Comparison of ENCODE assay signal across 2 cellular contexts in genomic region chr1:19636749-19637148, GRCh38. TPM values are rescaled to one million over a fixed set of nuclear protein-coding genes. Genes with fewer than 3 reads are reported as not detected.
"Had no signal": no experiment of that assay in that cellular context is flagged by ENCODE, and none has a peak within 500 bp of the region (broad histone marks: within the 10 kb centered on the region; RNA-seq: fewer than 3 reads in every experiment).

No MANE protein-coding gene starts in this region.

RNA-seq across cellular contexts. Expression of gene HTR6, which starts 27.9 kb away (rescaled TPM):
- total RNA-seq: HFFc6, HT1080 had no signal
